1 cellular context compared by ENCODE assay signal in the genomic region with DNA sequence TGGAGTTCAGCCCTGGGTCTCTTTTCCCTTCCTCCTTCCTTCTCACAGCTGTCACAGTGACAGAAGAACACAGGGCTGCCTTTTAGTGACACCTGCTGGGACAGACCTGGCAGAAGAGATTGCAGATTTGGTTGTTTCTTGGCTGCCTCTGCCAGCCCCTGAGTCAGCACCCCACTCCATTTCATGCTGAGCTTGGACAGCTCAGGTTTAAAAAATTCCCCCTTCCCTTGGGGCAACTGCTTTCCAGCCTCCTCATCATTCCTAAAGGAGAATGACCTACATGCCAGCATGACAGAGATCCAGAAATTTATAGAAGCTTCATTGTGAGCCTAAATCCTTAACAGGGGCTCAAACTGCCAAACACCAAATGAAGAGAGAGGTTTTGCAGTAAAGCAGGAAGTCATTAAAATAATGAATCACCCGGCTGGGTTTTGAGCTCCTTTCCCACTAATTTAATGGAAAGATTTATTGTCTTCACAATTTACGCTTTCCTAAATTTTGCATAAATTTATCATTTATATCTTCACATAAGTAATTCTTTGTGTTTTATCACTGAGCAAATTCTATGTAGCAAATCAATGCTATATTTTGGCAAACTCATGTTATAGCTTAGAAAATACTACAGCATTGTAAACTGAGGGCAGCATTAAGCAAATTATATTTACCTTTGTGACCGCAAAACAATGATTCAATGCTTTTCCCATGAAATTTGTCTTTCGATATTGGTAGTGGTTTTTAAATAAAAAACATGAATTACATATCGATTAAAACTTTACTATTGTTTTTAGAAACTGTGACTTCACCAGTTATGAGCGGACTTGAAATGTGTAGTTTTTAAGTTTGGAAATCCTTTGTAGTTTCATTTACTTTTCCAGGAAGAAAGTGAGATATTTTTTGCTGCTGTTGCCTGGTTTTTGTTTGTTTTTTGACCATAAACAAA.
TF ChIP-seq lines count a peak whose summit lies in the region.

No MANE protein-coding gene starts in this region.

TF ChIP-seq in A549, 52 proteins besides CTCF, POLR2A, EP300 and RAD21 (continued from another document):
- TF ChIP-seq ZNF302 (CRISPR knock-in tag; IDR thresholded peaks at IDR 0.05) (no peak), HOXB5 (CRISPR knock-in tag; IDR thresholded peaks at IDR 0.05) (no peak), BHLHE40 (IDR thresholded peaks at IDR 0.05; ENCODE audit: low read depth, low read length) (no peak), ZC3H11A (IDR thresholded peaks at IDR 0.05) (no peak), TFCP2L1 (CRISPR knock-in tag; IDR thresholded peaks at IDR 0.05) (no peak), HOXA7 (CRISPR knock-in tag; IDR thresholded peaks at IDR 0.05) (no peak), E2F6 (IDR thresholded peaks at IDR 0.05; ENCODE audit: borderline replicate concordance, low read depth) (no peak), GATA3 (IDR thresholded peaks at IDR 0.05; ENCODE audit: borderline replicate concordance) (peak; percentile 63; the same call in 1 of the 2 replicates), PHF8 (IDR thresholded peaks at IDR 0.05; ENCODE audit: borderline replicate concordance, low read depth) (no peak), ZSCAN20 (CRISPR knock-in tag; IDR thresholded peaks at IDR 0.05) (no peak), FOSL2 (IDR thresholded peaks at IDR 0.05) (no peak), FOSL2 (CRISPR knock-in tag; IDR thresholded peaks at IDR 0.05) (0 out of 2 replicates have a peak, but pooled peaks have one; percentile 23), JUN (IDR thresholded peaks at IDR 0.05) (0 out of 5 replicates have a peak, but pooled peaks of 1 of the 2 experiments have one; percentile 33)
- TF ChIP-seq, protein P1, sequence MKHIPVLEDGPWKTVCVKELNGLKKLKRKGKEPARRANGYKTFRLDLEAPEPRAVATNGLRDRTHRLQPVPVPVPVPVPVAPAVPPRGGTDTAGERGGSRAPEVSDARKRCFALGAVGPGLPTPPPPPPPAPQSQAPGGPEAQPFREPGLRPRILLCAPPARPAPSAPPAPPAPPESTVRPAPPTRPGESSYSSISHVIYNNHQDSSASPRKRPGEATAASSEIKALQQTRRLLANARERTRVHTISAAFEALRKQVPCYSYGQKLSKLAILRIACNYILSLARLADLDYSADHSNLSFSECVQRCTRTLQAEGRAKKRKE (CRISPR knock-in tag; IDR thresholded peaks at IDR 0.05; ENCODE audit: low read depth), result no peak
- TF ChIP-seq, protein P2, sequence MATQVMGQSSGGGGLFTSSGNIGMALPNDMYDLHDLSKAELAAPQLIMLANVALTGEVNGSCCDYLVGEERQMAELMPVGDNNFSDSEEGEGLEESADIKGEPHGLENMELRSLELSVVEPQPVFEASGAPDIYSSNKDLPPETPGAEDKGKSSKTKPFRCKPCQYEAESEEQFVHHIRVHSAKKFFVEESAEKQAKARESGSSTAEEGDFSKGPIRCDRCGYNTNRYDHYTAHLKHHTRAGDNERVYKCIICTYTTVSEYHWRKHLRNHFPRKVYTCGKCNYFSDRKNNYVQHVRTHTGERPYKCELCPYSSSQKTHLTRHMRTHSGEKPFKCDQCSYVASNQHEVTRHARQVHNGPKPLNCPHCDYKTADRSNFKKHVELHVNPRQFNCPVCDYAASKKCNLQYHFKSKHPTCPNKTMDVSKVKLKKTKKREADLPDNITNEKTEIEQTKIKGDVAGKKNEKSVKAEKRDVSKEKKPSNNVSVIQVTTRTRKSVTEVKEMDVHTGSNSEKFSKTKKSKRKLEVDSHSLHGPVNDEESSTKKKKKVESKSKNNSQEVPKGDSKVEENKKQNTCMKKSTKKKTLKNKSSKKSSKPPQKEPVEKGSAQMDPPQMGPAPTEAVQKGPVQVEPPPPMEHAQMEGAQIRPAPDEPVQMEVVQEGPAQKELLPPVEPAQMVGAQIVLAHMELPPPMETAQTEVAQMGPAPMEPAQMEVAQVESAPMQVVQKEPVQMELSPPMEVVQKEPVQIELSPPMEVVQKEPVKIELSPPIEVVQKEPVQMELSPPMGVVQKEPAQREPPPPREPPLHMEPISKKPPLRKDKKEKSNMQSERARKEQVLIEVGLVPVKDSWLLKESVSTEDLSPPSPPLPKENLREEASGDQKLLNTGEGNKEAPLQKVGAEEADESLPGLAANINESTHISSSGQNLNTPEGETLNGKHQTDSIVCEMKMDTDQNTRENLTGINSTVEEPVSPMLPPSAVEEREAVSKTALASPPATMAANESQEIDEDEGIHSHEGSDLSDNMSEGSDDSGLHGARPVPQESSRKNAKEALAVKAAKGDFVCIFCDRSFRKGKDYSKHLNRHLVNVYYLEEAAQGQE (IDR thresholded peaks at IDR 0.05), result no peak
- TF ChIP-seq, protein P3, sequence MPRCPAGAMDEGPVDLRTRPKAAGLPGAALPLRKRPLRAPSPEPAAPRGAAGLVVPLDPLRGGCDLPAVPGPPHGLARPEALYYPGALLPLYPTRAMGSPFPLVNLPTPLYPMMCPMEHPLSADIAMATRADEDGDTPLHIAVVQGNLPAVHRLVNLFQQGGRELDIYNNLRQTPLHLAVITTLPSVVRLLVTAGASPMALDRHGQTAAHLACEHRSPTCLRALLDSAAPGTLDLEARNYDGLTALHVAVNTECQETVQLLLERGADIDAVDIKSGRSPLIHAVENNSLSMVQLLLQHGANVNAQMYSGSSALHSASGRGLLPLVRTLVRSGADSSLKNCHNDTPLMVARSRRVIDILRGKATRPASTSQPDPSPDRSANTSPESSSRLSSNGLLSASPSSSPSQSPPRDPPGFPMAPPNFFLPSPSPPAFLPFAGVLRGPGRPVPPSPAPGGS (IDR thresholded peaks at IDR 0.05), result no peak
- TF ChIP-seq, protein P4, sequence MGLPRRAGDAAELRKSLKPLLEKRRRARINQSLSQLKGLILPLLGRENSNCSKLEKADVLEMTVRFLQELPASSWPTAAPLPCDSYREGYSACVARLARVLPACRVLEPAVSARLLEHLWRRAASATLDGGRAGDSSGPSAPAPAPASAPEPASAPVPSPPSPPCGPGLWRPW (IDR thresholded peaks at IDR 0.05), result no peak
